ENCODE assay signal across 4 cellular contexts in genomic region chr10:54002077-54002476, GRCh38.
TF ChIP-seq lines count a peak whose summit lies in the region.

No MANE protein-coding gene starts in this region.

TF ChIP-seq in HepG2, 621 proteins besides CTCF, POLR2A, EP300 and RAD21 (continued from another document):
- TF ChIP-seq REST (IDR thresholded peaks at IDR 0.05; ENCODE audit: borderline replicate concordance in 1 of 2, low read depth in 1 of 2, low read length in 2 of 2) = peak in 1 of 2 experiments; percentile 87; a peak in 2 of 4 replicates

TF ChIP-seq in HEK293, 187 proteins besides CTCF, POLR2A, EP300 and RAD21 (continued from another document):
- peak; percentile 54; the same call in 1 of the 2 replicates for TF ChIP-seq REST (tag by site-specific recombination; IDR thresholded peaks at IDR 0.05)

TF ChIP-seq in GM12878, 131 proteins besides CTCF, POLR2A, EP300 and RAD21:
- peak; percentile 33; the same call in 1 of the 2 replicates for TF ChIP-seq REST (IDR thresholded peaks at IDR 0.05; ENCODE audit: low read depth, low read length)
- TF ChIP-seq ETV6 (conservative IDR thresholded peaks at IDR 0.05 in 1 of 2, IDR thresholded peaks at IDR 0.05 in 1 of 2; ENCODE audit: borderline replicate concordance in 1 of 2, low read depth in 1 of 2) = no peak
- no peak for TF ChIP-seq SPI1 (IDR thresholded peaks at IDR 0.05; ENCODE audit: borderline replicate concordance, insufficient read depth, low read depth, low read length)
- TF ChIP-seq HDGF (IDR thresholded peaks at IDR 0.05) = no peak
TF ChIP-seq in GM12878: peak in this region for 1.

TF ChIP-seq in SK-N-SH treated with all-trans-retinoic acid at 6 μM for 48 hours, 23 proteins besides CTCF, POLR2A, EP300 and RAD21 (continued from another document):
- TF ChIP-seq TSHZ2 (CRISPR knock-in tag; IDR thresholded peaks at IDR 0.05) = no peak
- no peak for TF ChIP-seq ZNF8 (CRISPR knock-in tag; IDR thresholded peaks at IDR 0.05)
- TF ChIP-seq RARB (CRISPR knock-in tag; IDR thresholded peaks at IDR 0.05) = no peak
- no peak for TF ChIP-seq CSDC2 (CRISPR knock-in tag; IDR thresholded peaks at IDR 0.05)
- no peak for TF ChIP-seq ISL1 (CRISPR knock-in tag; IDR thresholded peaks at IDR 0.05)
- TF ChIP-seq PATZ1 (CRISPR knock-in tag; IDR thresholded peaks at IDR 0.05; ENCODE audit: borderline replicate concordance) = no peak
- no peak for TF ChIP-seq SNAI2 (CRISPR knock-in tag; IDR thresholded peaks at IDR 0.05)
- TF ChIP-seq BACH2 (CRISPR knock-in tag; IDR thresholded peaks at IDR 0.05; ENCODE audit: borderline replicate concordance) = no peak
- TF ChIP-seq ZNF70 (CRISPR knock-in tag; IDR thresholded peaks at IDR 0.05) = no peak
- no peak for TF ChIP-seq GLIS3 (CRISPR knock-in tag; IDR thresholded peaks at IDR 0.05)
- no peak for TF ChIP-seq ZC3H10 (CRISPR knock-in tag; IDR thresholded peaks at IDR 0.05)
- TF ChIP-seq POU6F1 (CRISPR knock-in tag; IDR thresholded peaks at IDR 0.05; ENCODE audit: borderline replicate concordance, low read depth) = no peak
TF ChIP-seq in SK-N-SH treated with all-trans-retinoic acid at 6 μM for 48 hours: peak in this region for 0.
